23 cellular contexts compared by ENCODE assay signal in genomic region chr2:73836141-73836943, GRCh38. TPM values are rescaled to one million over a fixed set of nuclear protein-coding genes. Genes with fewer than 3 reads are reported as not detected.
DNase-seq lines count a peak whose midpoint lies in the region; ATAC-seq and TF ChIP-seq lines count a peak whose summit lies in the region.
"Had no signal": no experiment of that assay in that cellular context is flagged by ENCODE, and none has a peak within 500 bp of the region (broad histone marks: within the 10 kb centered on the region; RNA-seq: fewer than 3 reads in every experiment).

No MANE protein-coding gene starts in this region.

- H3K4me3 ChIP-seq in cardiac muscle cell (no peak overlapping the region), right atrium auricular region (no peak overlapping the region), gastroesophageal sphincter (no peak overlapping the region), trophoblast cell (ENCODE audit: low read depth, low read length) (no peak overlapping the region)
- H3K4me3 ChIP-seq: vagina had no signal

- no peak for ATAC-seq in gastroesophageal sphincter
- no peak for ATAC-seq in GM21786 (IDR thresholded peaks at IDR 0.05; ENCODE audit: unreplicated experiment)

- peaks cover 32% of the 10 kb centered on the region for H3K36me3 Mint-ChIP-seq in activated CD4-positive, alpha-beta T cell treated with anti-CD3 and anti-CD28 coated beads, Interleukin-2, amount 10 ng/mL, durations not matched to agents 7 days and 5 days (ENCODE audit: low read depth)

- no peaks in the 10 kb centered on the region for H3K79me1 ChIP-seq in trophoblast cell (ENCODE audit: low read length)

- H2BK5ac ChIP-seq in trophoblast cell (ENCODE audit: low read depth, low read length, poor library complexity): no peak overlapping the region

- peak in 1 of 2 donors; percentile 24 for DNase-seq in cardiac muscle cell (ENCODE audit: low read depth in 1 of 2, low spot score in 1 of 2)
- DNase-seq in right atrium auricular region (ENCODE audit: low spot score): no peak
- DNase-seq in trophoblast cell: no peak
- DNase-seq in COLO829 (ENCODE audit: low spot score): no peak
- no peak for DNase-seq in occipital lobe (lab: John Stamatoyannopoulos, UW)
- no peak for DNase-seq in activated CD4-positive, alpha-beta T cell treated with anti-CD3 and anti-CD28 coated beads, Interleukin-2, amount 10 ng/mL, durations not matched to agents 7 days and 5 days
- DNase-seq: activated CD4-positive, alpha-beta T cell treated with anti-CD3 and anti-CD28 coated beads for 1 hour; activated gamma-delta T cell; amniotic stem cell; CD4-positive, alpha-beta T cell; cerebellar nuclear complex; DMS79; kidney glomerular epithelial cell; NCI-H226; stimulated activated naive CD4-positive, alpha-beta T cell treated with Interleukin-2 at 50 U/mL for 16 hours; T1000 had no signal

- no peak overlapping the region for H3K14ac ChIP-seq in trophoblast cell (ENCODE audit: low read length)

- H3K79me2 ChIP-seq in trophoblast cell (ENCODE audit: control insufficient read depth, insufficient read depth, low read length, poor library complexity): no peaks in the 10 kb centered on the region

- no peak overlapping the region for H4K8ac ChIP-seq in trophoblast cell (ENCODE audit: low read depth, low read length)

- H3K4me1 ChIP-seq in cardiac muscle cell (ENCODE audit: low read depth) (peaks cover 3% of the 10 kb centered on the region), right atrium auricular region (peaks cover 0 to 21% of the 10 kb centered on the region in 2 donors), gastroesophageal sphincter (peaks cover 5 to 63% (median 22%) of the 10 kb centered on the region in 3 donors), trophoblast cell (ENCODE audit: control insufficient read depth in 1 of 2, insufficient read depth in 2 of 2, low read length in 2 of 2) (no peaks in the 10 kb centered on the region)
- H3K4me1 ChIP-seq: parathyroid adenoma had no signal

- no peak overlapping the region for H2BK12ac ChIP-seq in trophoblast cell (ENCODE audit: low read length)

- H2BK120ac ChIP-seq in trophoblast cell (ENCODE audit: insufficient read depth, low read length, poor library complexity): no peak overlapping the region

- H2AK5ac ChIP-seq in trophoblast cell (ENCODE audit: low read length): no peak overlapping the region

- H3K27me3 ChIP-seq in cardiac muscle cell (no peaks in the 10 kb centered on the region), right atrium auricular region (no peaks in the 10 kb centered on the region), gastroesophageal sphincter (no peaks in the 10 kb centered on the region), trophoblast cell (ENCODE audit: insufficient read depth, low read length) (no peaks in the 10 kb centered on the region)
- H3K27me3 ChIP-seq: vagina had no signal

- no peak overlapping the region for H3K4me3 Mint-ChIP-seq in activated CD4-positive, alpha-beta T cell treated with anti-CD3 and anti-CD28 coated beads, Interleukin-2, amount 10 ng/mL, durations not matched to agents 7 days and 5 days
- H3K4me3 Mint-ChIP-seq: CD4-positive, alpha-beta T cell had no signal

- peaks cover 6% of the 10 kb centered on the region for H3K9me3 Mint-ChIP-seq in activated CD4-positive, alpha-beta T cell treated with anti-CD3 and anti-CD28 coated beads, Interleukin-2, amount 10 ng/mL, durations not matched to agents 7 days and 5 days
- H3K9me3 Mint-ChIP-seq: CD4-positive, alpha-beta T cell had no signal

- no peak overlapping the region for H4K91ac ChIP-seq in trophoblast cell (ENCODE audit: low read depth, low read length)

- H3K23ac ChIP-seq in trophoblast cell (ENCODE audit: low read length): no peak overlapping the region

- H3K18ac ChIP-seq in trophoblast cell (ENCODE audit: low read length): no peak overlapping the region

- no peak overlapping the region for H3K4me2 ChIP-seq in trophoblast cell (ENCODE audit: low read length)

- H3K27me3 Mint-ChIP-seq in activated CD4-positive, alpha-beta T cell treated with anti-CD3 and anti-CD28 coated beads, Interleukin-2, amount 10 ng/mL, durations not matched to agents 7 days and 5 days: no peaks in the 10 kb centered on the region
- H3K27me3 Mint-ChIP-seq: CD4-positive, alpha-beta T cell had no signal

- POLR2A ChIA-PET in activated CD4-positive, alpha-beta T cell treated with anti-CD3 and anti-CD28 coated beads, Interleukin-2, amount 10 ng/mL, durations not matched to agents 7 days and 5 days (lab: Charles Lee): no interaction called here

- no peak overlapping the region for H2AFZ ChIP-seq in trophoblast cell (ENCODE audit: insufficient read depth, low read length, poor library complexity)
- H2AFZ ChIP-seq: parathyroid adenoma had no signal

- CTCF ChIA-PET in activated CD4-positive, alpha-beta T cell treated with anti-CD3 and anti-CD28 coated beads, Interleukin-2, amount 10 ng/mL, durations not matched to agents 7 days and 5 days (lab: Charles Lee): interaction anchor here (1.1 kb wide), 1 partner anchor 10 kb away, joined by 3 read pairs; no protein-coding TSS in a partner anchor

- H3K27ac ChIP-seq in cardiac muscle cell: peak overlapping the region; percentile 13
- no peak overlapping the region for H3K27ac ChIP-seq in right atrium auricular region
- H3K27ac ChIP-seq in gastroesophageal sphincter: peak overlapping the region; percentile 82 to 87 (median 86)
- no peak overlapping the region for H3K27ac ChIP-seq in trophoblast cell (ENCODE audit: low read depth, low read length)
- H3K27ac ChIP-seq: parathyroid adenoma, vagina had no signal

- no peak for TF ChIP-seq EP300 in gastroesophageal sphincter (IDR thresholded peaks at IDR 0.05)

- TF ChIP-seq POLR2A in gastroesophageal sphincter (IDR thresholded peaks at IDR 0.05): no peak

- peak overlapping the region; percentile 38 for H4K12ac ChIP-seq in trophoblast cell (ENCODE audit: low read depth, low read length)

- WGBS in gastroesophageal sphincter (ENCODE audit: low coverage in 1 of 2), 2 donors: 43% methylated on average over 1 of the region's 17 CpGs; no CpG with 5 or more reads in 1 of the 2 donors
- WGBS in trophoblast cell (ENCODE audit: extremely low coverage, insufficient coverage, insufficient read length): no CpG with 5 or more reads among the region's 17 CpGs

- no peak overlapping the region for H3K4ac ChIP-seq in trophoblast cell (ENCODE audit: low read depth, low read length)

- H3K27ac Mint-ChIP-seq in activated CD4-positive, alpha-beta T cell treated with anti-CD3 and anti-CD28 coated beads, Interleukin-2, amount 10 ng/mL, durations not matched to agents 7 days and 5 days: no peak overlapping the region
- H3K27ac Mint-ChIP-seq: CD4-positive, alpha-beta T cell had no signal

- H3K4me1 Mint-ChIP-seq in activated CD4-positive, alpha-beta T cell treated with anti-CD3 and anti-CD28 coated beads, Interleukin-2, amount 10 ng/mL, durations not matched to agents 7 days and 5 days: peaks cover 10% of the 10 kb centered on the region

- no peak overlapping the region for H3K9ac ChIP-seq in trophoblast cell (ENCODE audit: low read length)
- H3K9ac ChIP-seq: parathyroid adenoma had no signal

- TF ChIP-seq CTCF in cardiac muscle cell (IDR thresholded peaks at IDR 0.05; ENCODE audit: low read depth, low read length) (no peak), right atrium auricular region (IDR thresholded peaks at IDR 0.05) (no peak), gastroesophageal sphincter (IDR thresholded peaks at IDR 0.05) (no peak)

- H3K9me3 ChIP-seq in cardiac muscle cell (ENCODE audit: low read depth): no peaks in the 10 kb centered on the region
- H3K9me3 ChIP-seq in right atrium auricular region: no peaks in the 10 kb centered on the region
- H3K9me3 ChIP-seq in gastroesophageal sphincter: no peaks in the 10 kb centered on the region
- no peaks in the 10 kb centered on the region for H3K9me3 ChIP-seq in trophoblast cell (ENCODE audit: insufficient read depth, low read depth, low read length)
- H3K9me3 ChIP-seq: vagina had no signal

- H3K36me3 ChIP-seq in cardiac muscle cell: peaks cover 12% of the 10 kb centered on the region
- peaks cover 16% of the 10 kb centered on the region for H3K36me3 ChIP-seq in right atrium auricular region
- H3K36me3 ChIP-seq in gastroesophageal sphincter: peaks cover 0 to 20% of the 10 kb centered on the region in 2 donors
- peaks cover 13 to 14% of the 10 kb centered on the region in 2 experiments for H3K36me3 ChIP-seq in trophoblast cell (ENCODE audit: control insufficient read depth in 1 of 2, insufficient read depth in 2 of 2, low read length in 2 of 2)

RNA-seq across cellular contexts. Expression of gene STAMBP, which starts 7.6 kb away (rescaled TPM):
- total RNA-seq in cardiac muscle cell (24.8 and 31.9 TPM in 2 replicates), right atrium auricular region (10 to 100 TPM; 23.3 to 37.3 TPM), gastroesophageal sphincter (10 to 100 TPM; 37.7 to 82.0 (median 44.1) TPM), occipital lobe (20.4 TPM)
- polyA plus RNA-seq in cardiac muscle cell: 35.7 and 49.3 TPM in 2 replicates
- 37.4 and 40.8 TPM in 2 replicates for polyA plus RNA-seq in trophoblast cell (2013)
- 10 to 100 TPM; 37.2 to 38.4 TPM for total RNA-seq in activated CD4-positive, alpha-beta T cell treated with anti-CD3 and anti-CD28 coated beads, Interleukin-2, amount 10 ng/mL, durations not matched to agents 7 days and 5 days

RNA-seq across cellular contexts. Expression of gene C2orf78, which starts 52.4 kb away (rescaled TPM):
- 0.18 TPM in 1 of 2 replicates, not detected in the other for total RNA-seq in cardiac muscle cell
- not detected in 2 replicates for polyA plus RNA-seq in cardiac muscle cell
- total RNA-seq in right atrium auricular region: not detected
- total RNA-seq in gastroesophageal sphincter: not detected
- 0.03 TPM in 2 replicates for polyA plus RNA-seq in trophoblast cell (2013)
- not detected for total RNA-seq in occipital lobe
- not detected for total RNA-seq in activated CD4-positive, alpha-beta T cell treated with anti-CD3 and anti-CD28 coated beads, Interleukin-2, amount 10 ng/mL, durations not matched to agents 7 days and 5 days
- total RNA-seq: CD4-positive, alpha-beta T cell; mucosa of gallbladder; OCI-LY7; vagina had no signal
- polyA plus RNA-seq: AG04450 had no signal

RNA-seq across cellular contexts. Expression of gene DUSP11, which starts 56.4 kb away (rescaled TPM):
- total RNA-seq in cardiac muscle cell: 15.2 and 16.9 TPM in 2 replicates
- 22.2 and 31.6 TPM in 2 replicates for polyA plus RNA-seq in cardiac muscle cell
- total RNA-seq in right atrium auricular region: 10 to 100 TPM; 17.0 to 18.2 TPM
- 10 to 100 TPM; 19.6 to 25.8 (median 25.1) TPM for total RNA-seq in gastroesophageal sphincter
- 26.3 and 26.8 TPM in 2 replicates for polyA plus RNA-seq in trophoblast cell (2013)
- 32.3 TPM for total RNA-seq in occipital lobe
- 10 to 100 TPM; 28.7 to 29.4 TPM for total RNA-seq in activated CD4-positive, alpha-beta T cell treated with anti-CD3 and anti-CD28 coated beads, Interleukin-2, amount 10 ng/mL, durations not matched to agents 7 days and 5 days

RNA-seq across cellular contexts. Expression of gene ACTG2, which starts 56.5 kb away (rescaled TPM):
- 0.42 and 4.0 TPM in 2 replicates for total RNA-seq in cardiac muscle cell
- polyA plus RNA-seq in cardiac muscle cell: 0.55 and 6.9 TPM in 2 replicates
- total RNA-seq in right atrium auricular region: 10 to 100 TPM in 1 of 2 donors, 1 to 10 TPM in 1; 3.7 to 23.8 TPM
- 1,000 to 10,000 TPM; 2,261 to 5,929 (median 3,123) TPM for total RNA-seq in gastroesophageal sphincter
- polyA plus RNA-seq in trophoblast cell (2013): 5.7 and 5.8 TPM in 2 replicates
- total RNA-seq in occipital lobe: 0.62 TPM
- total RNA-seq in activated CD4-positive, alpha-beta T cell treated with anti-CD3 and anti-CD28 coated beads, Interleukin-2, amount 10 ng/mL, durations not matched to agents 7 days and 5 days: not detected
- total RNA-seq: CD4-positive, alpha-beta T cell; OCI-LY7 had no signal

Comparison
In these comparisons a context has a peak if more than half of its experiments do, and no peak if none do; other contexts are left out.
1. H3K27ac ChIP-seq: peak in cardiac muscle cell (single experiment) and gastroesophageal sphincter (4 of 4); none in right atrium auricular region (0 of 2) and trophoblast cell (single experiment).